Comparison of ENCODE assay signal across 20 cellular contexts in the genomic region with DNA sequence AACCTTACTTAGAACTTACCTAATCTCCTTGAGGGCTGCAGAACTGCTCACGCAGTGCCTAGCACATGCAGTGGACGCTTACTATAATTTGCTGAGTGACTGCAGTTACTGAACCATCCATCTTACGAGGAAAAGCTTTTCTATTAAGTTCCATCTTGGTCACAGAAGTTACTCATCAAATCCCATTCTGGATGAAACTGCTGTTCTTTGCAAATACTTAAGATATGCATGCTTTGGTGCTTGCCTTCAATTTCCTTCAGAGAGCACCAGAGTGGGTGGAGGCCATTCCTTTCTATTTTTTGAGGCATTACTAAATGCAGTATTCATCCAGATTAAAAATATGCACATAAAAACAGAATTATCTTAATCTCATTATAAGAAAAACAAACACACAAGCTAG.
"Had no signal": no experiment of that assay in that cellular context is flagged by ENCODE, and none has a peak within 500 bp of the region (broad histone marks: within the 10 kb centered on the region; RNA-seq: fewer than 3 reads in every experiment).

No MANE protein-coding gene starts in this region.

- H3K27ac Mint-ChIP-seq: activated naive CD4-positive, alpha-beta T cell treated with anti-CD3 and anti-CD28 coated beads, Interleukin-2, amount 50 U/mL, for 24 hours; activated T-helper 17 cell treated with anti-CD3 and anti-CD28 coated beads, Interleukin-2, amount 50 U/mL, for 72 hours; naive thymus-derived CD8-positive, alpha-beta T cell; progenitor cell of endocrine pancreas; stimulated activated naive B cell treated with anti-CD40 and anti-IgM and Interleukin-4, amounts not matched to agents 10 μg/mL and 1 μg/mL and 100 μg/mL, for 72 hours had no signal

- H3K9me3 ChIP-seq: lower lobe of right lung, right lobe of liver had no signal

- H3K4me1 Mint-ChIP-seq: activated naive CD4-positive, alpha-beta T cell treated with anti-CD3 and anti-CD28 coated beads, Interleukin-2, amount 50 U/mL, for 24 hours; naive thymus-derived CD8-positive, alpha-beta T cell; stimulated activated naive B cell treated with anti-CD40 and anti-IgM and Interleukin-4, amounts not matched to agents 10 μg/mL and 1 μg/mL and 100 μg/mL, for 72 hours had no signal

- H3K27me3 Mint-ChIP-seq: progenitor cell of endocrine pancreas had no signal

- FAIRE-seq: colon, endothelial cell of umbilical vein, TTC549 had no signal

- H3K36me3 Mint-ChIP-seq: activated naive CD4-positive, alpha-beta T cell treated with anti-CD3 and anti-CD28 coated beads, Interleukin-2, amount 50 U/mL, for 24 hours; stimulated activated naive B cell treated with anti-CD40 and anti-IgM and Interleukin-4, amounts not matched to agents 10 μg/mL and 1 μg/mL and 100 μg/mL, for 72 hours had no signal

- H3K27me3 ChIP-seq: cardiac muscle cell, right lobe of liver had no signal

- H3K27ac ChIP-seq: cardiac muscle cell, lower lobe of right lung, right lobe of liver had no signal

- H3K4me3 ChIP-seq: cardiac muscle cell, lower lobe of right lung, right lobe of liver had no signal

- DNase-seq: activated CD4-positive, alpha-beta T cell treated with anti-CD3 and anti-CD28 coated beads, Interleukin-2, amount 50 U/mL, for 1 hour; activated T-cell treated with anti-CD3 and anti-CD28 coated beads for 4 hours; anterior cingulate cortex; hypothalamus; left cardiac atrium; lower lobe of right lung; naive thymus-derived CD8-positive, alpha-beta T cell; nucleus accumbens; right lobe of liver; stimulated activated CD4-positive, alpha-beta T cell treated with anti-CD3 and anti-CD28 coated beads, Interleukin-2, amount 100 ng/mL, for 24 hours; stimulated activated naive B cell treated with anti-CD40 and anti-IgM and Interleukin-4, amounts not matched to agents 10 μg/mL and 1 μg/mL and 100 μg/mL, for 72 hours; T-helper 2 cell; trophoblast cell had no signal

- H3K4me3 Mint-ChIP-seq: activated naive CD4-positive, alpha-beta T cell treated with anti-CD3 and anti-CD28 coated beads, Interleukin-2, amount 50 U/mL, for 24 hours; activated T-helper 17 cell treated with anti-CD3 and anti-CD28 coated beads, Interleukin-2, amount 50 U/mL, for 72 hours; naive thymus-derived CD8-positive, alpha-beta T cell; stimulated activated naive B cell treated with anti-CD40 and anti-IgM and Interleukin-4, amounts not matched to agents 10 μg/mL and 1 μg/mL and 100 μg/mL, for 72 hours had no signal

- H3K9me3 Mint-ChIP-seq: activated naive CD4-positive, alpha-beta T cell treated with anti-CD3 and anti-CD28 coated beads, Interleukin-2, amount 50 U/mL, for 24 hours; activated T-helper 17 cell treated with anti-CD3 and anti-CD28 coated beads, Interleukin-2, amount 50 U/mL, for 72 hours; stimulated activated naive B cell treated with anti-CD40 and anti-IgM and Interleukin-4, amounts not matched to agents 10 μg/mL and 1 μg/mL and 100 μg/mL, for 72 hours had no signal

- H3K36me3 ChIP-seq: cardiac muscle cell, lower lobe of right lung, right lobe of liver had no signal

- H3K4me1 ChIP-seq: right lobe of liver had no signal
